Comparison of ENCODE assay signal across 1 cellular context in genomic region chr10:112140110-112140755, GRCh38.
A peak's percentile ranks its signal among the peaks of the same experiment; 100 is the strongest.
TF ChIP-seq lines count a peak whose summit lies in the region.

No MANE protein-coding gene starts in this region.

TF ChIP-seq in HepG2, 621 proteins besides CTCF, POLR2A, EP300 and RAD21 (continued from another document and continues in another):
- TF ChIP-seq NKX3-1 (CRISPR knock-in tag; IDR thresholded peaks at IDR 0.05): no peak
- TF ChIP-seq SAFB2 (CRISPR knock-in tag; IDR thresholded peaks at IDR 0.05; ENCODE audit: borderline replicate concordance, low read depth): no peak
- TF ChIP-seq SMAD9 (CRISPR knock-in tag; IDR thresholded peaks at IDR 0.05): no peak
- TF ChIP-seq ZNF782 (CRISPR knock-in tag; IDR thresholded peaks at IDR 0.05; ENCODE audit: borderline replicate concordance): no peak
- TF ChIP-seq, protein P1, sequence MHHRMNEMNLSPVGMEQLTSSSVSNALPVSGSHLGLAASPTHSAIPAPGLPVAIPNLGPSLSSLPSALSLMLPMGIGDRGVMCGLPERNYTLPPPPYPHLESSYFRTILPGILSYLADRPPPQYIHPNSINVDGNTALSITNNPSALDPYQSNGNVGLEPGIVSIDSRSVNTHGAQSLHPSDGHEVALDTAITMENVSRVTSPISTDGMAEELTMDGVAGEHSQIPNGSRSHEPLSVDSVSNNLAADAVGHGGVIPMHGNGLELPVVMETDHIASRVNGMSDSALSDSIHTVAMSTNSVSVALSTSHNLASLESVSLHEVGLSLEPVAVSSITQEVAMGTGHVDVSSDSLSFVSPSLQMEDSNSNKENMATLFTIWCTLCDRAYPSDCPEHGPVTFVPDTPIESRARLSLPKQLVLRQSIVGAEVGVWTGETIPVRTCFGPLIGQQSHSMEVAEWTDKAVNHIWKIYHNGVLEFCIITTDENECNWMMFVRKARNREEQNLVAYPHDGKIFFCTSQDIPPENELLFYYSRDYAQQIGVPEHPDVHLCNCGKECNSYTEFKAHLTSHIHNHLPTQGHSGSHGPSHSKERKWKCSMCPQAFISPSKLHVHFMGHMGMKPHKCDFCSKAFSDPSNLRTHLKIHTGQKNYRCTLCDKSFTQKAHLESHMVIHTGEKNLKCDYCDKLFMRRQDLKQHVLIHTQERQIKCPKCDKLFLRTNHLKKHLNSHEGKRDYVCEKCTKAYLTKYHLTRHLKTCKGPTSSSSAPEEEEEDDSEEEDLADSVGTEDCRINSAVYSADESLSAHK (CRISPR knock-in tag; IDR thresholded peaks at IDR 0.05; ENCODE audit: borderline replicate concordance): no peak
- no peak for TF ChIP-seq RAD51 (IDR thresholded peaks at IDR 0.05; ENCODE audit: borderline replicate concordance)
- TF ChIP-seq CENPBD1 (CRISPR knock-in tag; IDR thresholded peaks at IDR 0.05; ENCODE audit: borderline replicate concordance, low read depth): no peak
- no peak for TF ChIP-seq ZNF674 (CRISPR knock-in tag; IDR thresholded peaks at IDR 0.05; ENCODE audit: low read depth)
- no peak for TF ChIP-seq ZNF543 (CRISPR knock-in tag; IDR thresholded peaks at IDR 0.05)
- TF ChIP-seq ZNF629 (CRISPR knock-in tag; conservative IDR thresholded peaks at IDR 0.05): no peak
- TF ChIP-seq ZNF768 (CRISPR knock-in tag; IDR thresholded peaks at IDR 0.05): no peak
- 0 out of 2 replicates have a peak, but pooled peaks have one; percentile 10 for TF ChIP-seq ZNF331 (CRISPR knock-in tag; IDR thresholded peaks at IDR 0.05)
- TF ChIP-seq ZMYM4 (CRISPR knock-in tag; IDR thresholded peaks at IDR 0.05): peak; percentile 72; the same call in 1 of the 2 replicates
- no peak for TF ChIP-seq CC2D1A (CRISPR knock-in tag; IDR thresholded peaks at IDR 0.05)
- peak; percentile 83 for TF ChIP-seq TEAD3 (CRISPR knock-in tag; optimal IDR thresholded peaks at IDR 0.05; ENCODE audit: borderline replicate concordance)
- no peak for TF ChIP-seq FOXO1 (CRISPR knock-in tag; IDR thresholded peaks at IDR 0.05)
- TF ChIP-seq ASH2L (IDR thresholded peaks at IDR 0.05; ENCODE audit: insufficient read length, low read depth, low read length): no peak
- no peak for TF ChIP-seq MTF2 (CRISPR knock-in tag; IDR thresholded peaks at IDR 0.05; ENCODE audit: borderline replicate concordance)
- no peak for TF ChIP-seq BHLHE40 (IDR thresholded peaks at IDR 0.05; ENCODE audit: low read length)
- TF ChIP-seq, protein P2, sequence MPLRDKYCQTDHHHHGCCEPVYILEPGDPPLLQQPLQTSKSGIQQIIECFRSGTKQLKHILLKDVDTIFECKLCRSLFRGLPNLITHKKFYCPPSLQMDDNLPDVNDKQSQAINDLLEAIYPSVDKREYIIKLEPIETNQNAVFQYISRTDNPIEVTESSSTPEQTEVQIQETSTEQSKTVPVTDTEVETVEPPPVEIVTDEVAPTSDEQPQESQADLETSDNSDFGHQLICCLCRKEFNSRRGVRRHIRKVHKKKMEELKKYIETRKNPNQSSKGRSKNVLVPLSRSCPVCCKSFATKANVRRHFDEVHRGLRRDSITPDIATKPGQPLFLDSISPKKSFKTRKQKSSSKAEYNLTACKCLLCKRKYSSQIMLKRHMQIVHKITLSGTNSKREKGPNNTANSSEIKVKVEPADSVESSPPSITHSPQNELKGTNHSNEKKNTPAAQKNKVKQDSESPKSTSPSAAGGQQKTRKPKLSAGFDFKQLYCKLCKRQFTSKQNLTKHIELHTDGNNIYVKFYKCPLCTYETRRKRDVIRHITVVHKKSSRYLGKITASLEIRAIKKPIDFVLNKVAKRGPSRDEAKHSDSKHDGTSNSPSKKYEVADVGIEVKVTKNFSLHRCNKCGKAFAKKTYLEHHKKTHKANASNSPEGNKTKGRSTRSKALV (CRISPR knock-in tag; IDR thresholded peaks at IDR 0.05): no peak
- no peak for TF ChIP-seq BRF2 (CRISPR knock-in tag; IDR thresholded peaks at IDR 0.05)
- TF ChIP-seq ARID3A (IDR thresholded peaks at IDR 0.05; ENCODE audit: low read depth, low read length): no peak
- no peak for TF ChIP-seq ZNF790 (CRISPR knock-in tag; IDR thresholded peaks at IDR 0.05; ENCODE audit: borderline replicate concordance)
- TF ChIP-seq, protein P3, sequence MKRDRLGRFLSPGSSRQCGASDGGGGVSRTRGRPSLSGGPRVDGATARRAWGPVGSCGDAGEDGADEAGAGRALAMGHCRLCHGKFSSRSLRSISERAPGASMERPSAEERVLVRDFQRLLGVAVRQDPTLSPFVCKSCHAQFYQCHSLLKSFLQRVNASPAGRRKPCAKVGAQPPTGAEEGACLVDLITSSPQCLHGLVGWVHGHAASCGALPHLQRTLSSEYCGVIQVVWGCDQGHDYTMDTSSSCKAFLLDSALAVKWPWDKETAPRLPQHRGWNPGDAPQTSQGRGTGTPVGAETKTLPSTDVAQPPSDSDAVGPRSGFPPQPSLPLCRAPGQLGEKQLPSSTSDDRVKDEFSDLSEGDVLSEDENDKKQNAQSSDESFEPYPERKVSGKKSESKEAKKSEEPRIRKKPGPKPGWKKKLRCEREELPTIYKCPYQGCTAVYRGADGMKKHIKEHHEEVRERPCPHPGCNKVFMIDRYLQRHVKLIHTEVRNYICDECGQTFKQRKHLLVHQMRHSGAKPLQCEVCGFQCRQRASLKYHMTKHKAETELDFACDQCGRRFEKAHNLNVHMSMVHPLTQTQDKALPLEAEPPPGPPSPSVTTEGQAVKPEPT (CRISPR knock-in tag; IDR thresholded peaks at IDR 0.05; ENCODE audit: low read depth): 0 out of 2 replicates have a peak, but pooled peaks have one; percentile 48
- TF ChIP-seq ZNF207 (IDR thresholded peaks at IDR 0.05; ENCODE audit: borderline replicate concordance): no peak
- TF ChIP-seq ZZZ3 (CRISPR knock-in tag; IDR thresholded peaks at IDR 0.05; ENCODE audit: borderline replicate concordance): no peak
- TF ChIP-seq, protein P4, sequence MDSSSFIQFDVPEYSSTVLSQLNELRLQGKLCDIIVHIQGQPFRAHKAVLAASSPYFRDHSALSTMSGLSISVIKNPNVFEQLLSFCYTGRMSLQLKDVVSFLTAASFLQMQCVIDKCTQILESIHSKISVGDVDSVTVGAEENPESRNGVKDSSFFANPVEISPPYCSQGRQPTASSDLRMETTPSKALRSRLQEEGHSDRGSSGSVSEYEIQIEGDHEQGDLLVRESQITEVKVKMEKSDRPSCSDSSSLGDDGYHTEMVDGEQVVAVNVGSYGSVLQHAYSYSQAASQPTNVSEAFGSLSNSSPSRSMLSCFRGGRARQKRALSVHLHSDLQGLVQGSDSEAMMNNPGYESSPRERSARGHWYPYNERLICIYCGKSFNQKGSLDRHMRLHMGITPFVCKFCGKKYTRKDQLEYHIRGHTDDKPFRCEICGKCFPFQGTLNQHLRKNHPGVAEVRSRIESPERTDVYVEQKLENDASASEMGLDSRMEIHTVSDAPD (CRISPR knock-in tag; IDR thresholded peaks at IDR 0.05): no peak
- no peak for TF ChIP-seq ZFAT (CRISPR knock-in tag; conservative IDR thresholded peaks at IDR 0.05)
- TF ChIP-seq AKAP8 (CRISPR knock-in tag; IDR thresholded peaks at IDR 0.05): no peak
- TF ChIP-seq MEF2D (CRISPR knock-in tag; IDR thresholded peaks at IDR 0.05): 0 out of 2 replicates have a peak, but pooled peaks have one; percentile 20
- no peak for TF ChIP-seq ZBTB8A (CRISPR knock-in tag; IDR thresholded peaks at IDR 0.05; ENCODE audit: borderline replicate concordance, low read depth)
- no peak for TF ChIP-seq PRDM15 (CRISPR knock-in tag; IDR thresholded peaks at IDR 0.05)
- TF ChIP-seq ZNF451 (CRISPR knock-in tag; IDR thresholded peaks at IDR 0.05): no peak
- no peak for TF ChIP-seq ZNF558 (CRISPR knock-in tag; IDR thresholded peaks at IDR 0.05; ENCODE audit: borderline replicate concordance)
- no peak for TF ChIP-seq ELF4 (CRISPR knock-in tag; IDR thresholded peaks at IDR 0.05; ENCODE audit: borderline replicate concordance)
- no peak for TF ChIP-seq ZNF3 (CRISPR knock-in tag; IDR thresholded peaks at IDR 0.05)
- TF ChIP-seq TFAP4 (IDR thresholded peaks at IDR 0.05; ENCODE audit: borderline replicate concordance, low read depth): no peak
- no peak for TF ChIP-seq ZNF672 (CRISPR knock-in tag; IDR thresholded peaks at IDR 0.05)
- TF ChIP-seq ZNF124 (CRISPR knock-in tag; IDR thresholded peaks at IDR 0.05): no peak
- no peak for TF ChIP-seq ZNF501 (CRISPR knock-in tag; IDR thresholded peaks at IDR 0.05)
- TF ChIP-seq SAP130 (CRISPR knock-in tag; IDR thresholded peaks at IDR 0.05; ENCODE audit: low read depth): 0 out of 2 replicates have a peak, but pooled peaks have one; percentile 12
- no peak for TF ChIP-seq TRIM22 (IDR thresholded peaks at IDR 0.05)
- no peak for TF ChIP-seq ZNF562 (CRISPR knock-in tag; IDR thresholded peaks at IDR 0.05; ENCODE audit: borderline replicate concordance)
- TF ChIP-seq NFIB (CRISPR knock-in tag; IDR thresholded peaks at IDR 0.05; ENCODE audit: borderline replicate concordance): no peak
- no peak for TF ChIP-seq ZNF121 (CRISPR knock-in tag; IDR thresholded peaks at IDR 0.05)
- no peak for TF ChIP-seq BRCA1 (CRISPR knock-in tag; IDR thresholded peaks at IDR 0.05)
- TF ChIP-seq NFE2 (CRISPR knock-in tag; IDR thresholded peaks at IDR 0.05): no peak
- TF ChIP-seq MXD3 (CRISPR knock-in tag; IDR thresholded peaks at IDR 0.05): no peak
- no peak for TF ChIP-seq ZFP41 (CRISPR knock-in tag; IDR thresholded peaks at IDR 0.05; ENCODE audit: borderline replicate concordance)
